1 cellular context compared by ENCODE assay signal in genomic region chr12:668092-668481, GRCh38.
TF ChIP-seq lines count a peak whose summit lies in the region.

No MANE protein-coding gene starts in this region.

TF ChIP-seq in WTC11, 78 proteins besides CTCF, POLR2A, EP300 and RAD21 (continued from another document):
- TF ChIP-seq ZNF425 (CRISPR knock-in tag; conservative IDR thresholded peaks at IDR 0.05) = no peak
- no peak for TF ChIP-seq CREM (CRISPR knock-in tag; IDR thresholded peaks at IDR 0.05)
- no peak for TF ChIP-seq NFYB (CRISPR knock-in tag; conservative IDR thresholded peaks at IDR 0.05; ENCODE audit: low read depth)
- no peak for TF ChIP-seq ZNF512 (CRISPR knock-in tag; IDR thresholded peaks at IDR 0.05; ENCODE audit: borderline replicate concordance)
- no peak for TF ChIP-seq SOX15 (CRISPR knock-in tag; IDR thresholded peaks at IDR 0.05)
